Comparison of ENCODE assay signal across 1 cellular context in the genomic region with DNA sequence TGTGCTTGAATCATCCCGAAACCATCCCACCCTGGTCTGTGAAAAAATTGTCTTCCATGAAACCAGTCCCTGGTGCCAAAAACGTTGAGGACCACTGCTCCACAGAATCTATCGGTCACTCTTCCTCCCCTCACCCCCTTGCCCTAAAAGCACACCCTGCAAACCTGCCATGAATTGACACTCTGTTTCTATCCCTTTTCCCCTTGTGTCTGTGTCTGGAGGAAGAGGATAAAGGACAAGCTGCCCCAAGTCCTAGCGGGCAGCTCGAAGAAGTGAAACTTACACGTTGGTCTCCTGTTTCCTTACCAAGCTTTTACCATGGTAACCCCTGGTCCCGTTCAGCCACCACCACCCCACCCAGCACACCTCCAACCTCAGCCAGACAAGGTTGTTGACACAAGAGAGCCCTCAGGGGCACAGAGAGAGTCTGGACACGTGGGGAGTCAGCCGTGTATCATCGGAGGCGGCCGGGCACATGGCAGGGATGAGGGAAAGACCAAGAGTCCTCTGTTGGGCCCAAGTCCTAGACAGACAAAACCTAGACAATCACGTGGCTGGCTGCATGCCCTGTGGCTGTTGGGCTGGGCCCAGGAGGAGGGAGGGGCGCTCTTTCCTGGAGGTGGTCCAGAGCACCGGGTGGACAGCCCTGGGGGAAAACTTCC.
TF ChIP-seq lines count a peak whose summit lies in the region.

No MANE protein-coding gene starts in this region.

TF ChIP-seq in A549, 52 proteins besides CTCF, POLR2A, EP300 and RAD21 (continued from another document):
- TF ChIP-seq RARB (CRISPR knock-in tag; IDR thresholded peaks at IDR 0.05), result peak; percentile 50; the same call in 1 of the 2 replicates
- TF ChIP-seq, protein P1, sequence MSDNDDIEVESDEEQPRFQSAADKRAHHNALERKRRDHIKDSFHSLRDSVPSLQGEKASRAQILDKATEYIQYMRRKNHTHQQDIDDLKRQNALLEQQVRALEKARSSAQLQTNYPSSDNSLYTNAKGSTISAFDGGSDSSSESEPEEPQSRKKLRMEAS (IDR thresholded peaks at IDR 0.05), result peak; percentile 100
- TF ChIP-seq, protein P2, sequence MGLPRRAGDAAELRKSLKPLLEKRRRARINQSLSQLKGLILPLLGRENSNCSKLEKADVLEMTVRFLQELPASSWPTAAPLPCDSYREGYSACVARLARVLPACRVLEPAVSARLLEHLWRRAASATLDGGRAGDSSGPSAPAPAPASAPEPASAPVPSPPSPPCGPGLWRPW (IDR thresholded peaks at IDR 0.05), result no peak
- peak; percentile 54; the same call in 1 of the 2 replicates for TF ChIP-seq TFCP2L1 (CRISPR knock-in tag; IDR thresholded peaks at IDR 0.05)
- no peak for TF ChIP-seq CHD4 (IDR thresholded peaks at IDR 0.05; ENCODE audit: borderline replicate concordance)
- TF ChIP-seq JUNB (IDR thresholded peaks at IDR 0.05), result 0 out of 2 replicates have a peak, but pooled peaks have one; percentile 63
- TF ChIP-seq, protein P3, sequence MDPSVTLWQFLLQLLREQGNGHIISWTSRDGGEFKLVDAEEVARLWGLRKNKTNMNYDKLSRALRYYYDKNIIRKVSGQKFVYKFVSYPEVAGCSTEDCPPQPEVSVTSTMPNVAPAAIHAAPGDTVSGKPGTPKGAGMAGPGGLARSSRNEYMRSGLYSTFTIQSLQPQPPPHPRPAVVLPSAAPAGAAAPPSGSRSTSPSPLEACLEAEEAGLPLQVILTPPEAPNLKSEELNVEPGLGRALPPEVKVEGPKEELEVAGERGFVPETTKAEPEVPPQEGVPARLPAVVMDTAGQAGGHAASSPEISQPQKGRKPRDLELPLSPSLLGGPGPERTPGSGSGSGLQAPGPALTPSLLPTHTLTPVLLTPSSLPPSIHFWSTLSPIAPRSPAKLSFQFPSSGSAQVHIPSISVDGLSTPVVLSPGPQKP (IDR thresholded peaks at IDR 0.05; ENCODE audit: low read depth, low read length), result no peak
- TF ChIP-seq FOSB (CRISPR knock-in tag; IDR thresholded peaks at IDR 0.05), result peak; percentile 56; the same call in 1 of the 2 replicates
- no peak for TF ChIP-seq RFX5 (IDR thresholded peaks at IDR 0.05)
- TF ChIP-seq, protein P4, sequence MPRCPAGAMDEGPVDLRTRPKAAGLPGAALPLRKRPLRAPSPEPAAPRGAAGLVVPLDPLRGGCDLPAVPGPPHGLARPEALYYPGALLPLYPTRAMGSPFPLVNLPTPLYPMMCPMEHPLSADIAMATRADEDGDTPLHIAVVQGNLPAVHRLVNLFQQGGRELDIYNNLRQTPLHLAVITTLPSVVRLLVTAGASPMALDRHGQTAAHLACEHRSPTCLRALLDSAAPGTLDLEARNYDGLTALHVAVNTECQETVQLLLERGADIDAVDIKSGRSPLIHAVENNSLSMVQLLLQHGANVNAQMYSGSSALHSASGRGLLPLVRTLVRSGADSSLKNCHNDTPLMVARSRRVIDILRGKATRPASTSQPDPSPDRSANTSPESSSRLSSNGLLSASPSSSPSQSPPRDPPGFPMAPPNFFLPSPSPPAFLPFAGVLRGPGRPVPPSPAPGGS (IDR thresholded peaks at IDR 0.05), result peak; percentile 61; the same call in 2 of the 3 replicates
- 0 out of 2 replicates have a peak, but pooled peaks have one; percentile 4 for TF ChIP-seq FOSL2 (IDR thresholded peaks at IDR 0.05)
- TF ChIP-seq FOSL2 (CRISPR knock-in tag; IDR thresholded peaks at IDR 0.05), result peak; percentile 73
- no peak for TF ChIP-seq KDM5A (IDR thresholded peaks at IDR 0.05)
- no peak for TF ChIP-seq POLR2AphosphoS2 (conservative IDR thresholded peaks at IDR 0.05; ENCODE audit: low read length)
- peak; percentile 96 for TF ChIP-seq NPAS2 (CRISPR knock-in tag; IDR thresholded peaks at IDR 0.05; ENCODE audit: borderline replicate concordance)
- peak; percentile 97 for TF ChIP-seq HOXB13 (CRISPR knock-in tag; IDR thresholded peaks at IDR 0.05; ENCODE audit: low read depth)
- TF ChIP-seq KDM1A (IDR thresholded peaks at IDR 0.05; ENCODE audit: low read depth), result no peak
- TF ChIP-seq, protein P5, sequence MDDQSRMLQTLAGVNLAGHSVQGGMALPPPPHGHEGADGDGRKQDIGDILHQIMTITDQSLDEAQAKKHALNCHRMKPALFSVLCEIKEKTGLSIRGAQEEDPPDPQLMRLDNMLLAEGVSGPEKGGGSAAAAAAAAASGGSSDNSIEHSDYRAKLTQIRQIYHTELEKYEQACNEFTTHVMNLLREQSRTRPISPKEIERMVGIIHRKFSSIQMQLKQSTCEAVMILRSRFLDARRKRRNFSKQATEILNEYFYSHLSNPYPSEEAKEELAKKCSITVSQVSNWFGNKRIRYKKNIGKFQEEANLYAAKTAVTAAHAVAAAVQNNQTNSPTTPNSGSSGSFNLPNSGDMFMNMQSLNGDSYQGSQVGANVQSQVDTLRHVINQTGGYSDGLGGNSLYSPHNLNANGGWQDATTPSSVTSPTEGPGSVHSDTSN (IDR thresholded peaks at IDR 0.05), result peak; percentile 37; the same call in 1 of the 2 replicates
- TF ChIP-seq, protein P6, sequence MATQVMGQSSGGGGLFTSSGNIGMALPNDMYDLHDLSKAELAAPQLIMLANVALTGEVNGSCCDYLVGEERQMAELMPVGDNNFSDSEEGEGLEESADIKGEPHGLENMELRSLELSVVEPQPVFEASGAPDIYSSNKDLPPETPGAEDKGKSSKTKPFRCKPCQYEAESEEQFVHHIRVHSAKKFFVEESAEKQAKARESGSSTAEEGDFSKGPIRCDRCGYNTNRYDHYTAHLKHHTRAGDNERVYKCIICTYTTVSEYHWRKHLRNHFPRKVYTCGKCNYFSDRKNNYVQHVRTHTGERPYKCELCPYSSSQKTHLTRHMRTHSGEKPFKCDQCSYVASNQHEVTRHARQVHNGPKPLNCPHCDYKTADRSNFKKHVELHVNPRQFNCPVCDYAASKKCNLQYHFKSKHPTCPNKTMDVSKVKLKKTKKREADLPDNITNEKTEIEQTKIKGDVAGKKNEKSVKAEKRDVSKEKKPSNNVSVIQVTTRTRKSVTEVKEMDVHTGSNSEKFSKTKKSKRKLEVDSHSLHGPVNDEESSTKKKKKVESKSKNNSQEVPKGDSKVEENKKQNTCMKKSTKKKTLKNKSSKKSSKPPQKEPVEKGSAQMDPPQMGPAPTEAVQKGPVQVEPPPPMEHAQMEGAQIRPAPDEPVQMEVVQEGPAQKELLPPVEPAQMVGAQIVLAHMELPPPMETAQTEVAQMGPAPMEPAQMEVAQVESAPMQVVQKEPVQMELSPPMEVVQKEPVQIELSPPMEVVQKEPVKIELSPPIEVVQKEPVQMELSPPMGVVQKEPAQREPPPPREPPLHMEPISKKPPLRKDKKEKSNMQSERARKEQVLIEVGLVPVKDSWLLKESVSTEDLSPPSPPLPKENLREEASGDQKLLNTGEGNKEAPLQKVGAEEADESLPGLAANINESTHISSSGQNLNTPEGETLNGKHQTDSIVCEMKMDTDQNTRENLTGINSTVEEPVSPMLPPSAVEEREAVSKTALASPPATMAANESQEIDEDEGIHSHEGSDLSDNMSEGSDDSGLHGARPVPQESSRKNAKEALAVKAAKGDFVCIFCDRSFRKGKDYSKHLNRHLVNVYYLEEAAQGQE (IDR thresholded peaks at IDR 0.05), result no peak
- TF ChIP-seq, protein P7, sequence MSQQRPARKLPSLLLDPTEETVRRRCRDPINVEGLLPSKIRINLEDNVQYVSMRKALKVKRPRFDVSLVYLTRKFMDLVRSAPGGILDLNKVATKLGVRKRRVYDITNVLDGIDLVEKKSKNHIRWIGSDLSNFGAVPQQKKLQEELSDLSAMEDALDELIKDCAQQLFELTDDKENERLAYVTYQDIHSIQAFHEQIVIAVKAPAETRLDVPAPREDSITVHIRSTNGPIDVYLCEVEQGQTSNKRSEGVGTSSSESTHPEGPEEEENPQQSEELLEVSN (IDR thresholded peaks at IDR 0.05; ENCODE audit: borderline replicate concordance, low read depth), result peak; percentile 93
- TF ChIP-seq EHMT2 (IDR thresholded peaks at IDR 0.05; ENCODE audit: low read depth), result no peak
- no peak for TF ChIP-seq ESRRA (IDR thresholded peaks at IDR 0.05; ENCODE audit: borderline replicate concordance, low read length)
- TF ChIP-seq ZNF302 (CRISPR knock-in tag; IDR thresholded peaks at IDR 0.05), result peak; percentile 95
- TF ChIP-seq CBX8 (IDR thresholded peaks at IDR 0.05), result no peak
- no peak for TF ChIP-seq CBX2 (IDR thresholded peaks at IDR 0.05; ENCODE audit: borderline replicate concordance, low read depth)
- no peak for TF ChIP-seq CEBPB (IDR thresholded peaks at IDR 0.05)
- TF ChIP-seq, protein P8, sequence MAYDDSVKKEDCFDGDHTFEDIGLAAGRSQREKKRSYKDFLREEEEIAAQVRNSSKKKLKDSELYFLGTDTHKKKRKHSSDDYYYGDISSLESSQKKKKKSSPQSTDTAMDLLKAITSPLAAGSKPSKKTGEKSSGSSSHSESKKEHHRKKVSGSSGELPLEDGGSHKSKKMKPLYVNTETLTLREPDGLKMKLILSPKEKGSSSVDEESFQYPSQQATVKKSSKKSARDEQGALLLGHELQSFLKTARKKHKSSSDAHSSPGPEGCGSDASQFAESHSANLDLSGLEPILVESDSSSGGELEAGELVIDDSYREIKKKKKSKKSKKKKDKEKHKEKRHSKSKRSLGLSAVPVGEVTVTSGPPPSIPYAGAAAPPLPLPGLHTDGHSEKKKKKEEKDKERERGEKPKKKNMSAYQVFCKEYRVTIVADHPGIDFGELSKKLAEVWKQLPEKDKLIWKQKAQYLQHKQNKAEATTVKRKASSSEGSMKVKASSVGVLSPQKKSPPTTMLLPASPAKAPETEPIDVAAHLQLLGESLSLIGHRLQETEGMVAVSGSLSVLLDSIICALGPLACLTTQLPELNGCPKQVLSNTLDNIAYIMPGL (CRISPR knock-in tag; IDR thresholded peaks at IDR 0.05; ENCODE audit: borderline replicate concordance), result peak; percentile 60; the same call in 1 of the 2 replicates
- no peak for TF ChIP-seq MAZ (IDR thresholded peaks at IDR 0.05; ENCODE audit: borderline replicate concordance, low read depth, low read length)
- no peak for TF ChIP-seq ZC3H11A (IDR thresholded peaks at IDR 0.05)
- TF ChIP-seq SMC3 (IDR thresholded peaks at IDR 0.05), result no peak; the same call in none of the 3 replicates
- no peak for TF ChIP-seq NFE2L2 (conservative IDR thresholded peaks at IDR 0.05; ENCODE audit: low read length)
- no peak for TF ChIP-seq RNF2 (IDR thresholded peaks at IDR 0.05; ENCODE audit: borderline replicate concordance, low read depth)
- TF ChIP-seq ZFP36 (IDR thresholded peaks at IDR 0.05; ENCODE audit: borderline replicate concordance, partially characterized antibody), result no peak
- TF ChIP-seq NR3C1 (IDR thresholded peaks at IDR 0.05), result no peak
- no peak for TF ChIP-seq PHF8 (IDR thresholded peaks at IDR 0.05; ENCODE audit: borderline replicate concordance, low read depth)
- TF ChIP-seq MYC (IDR thresholded peaks at IDR 0.05; ENCODE audit: borderline replicate concordance, low read length), result peak; percentile 95
- TF ChIP-seq GATA3 (IDR thresholded peaks at IDR 0.05; ENCODE audit: borderline replicate concordance), result peak; percentile 76
- peak; percentile 97 for TF ChIP-seq EHF (CRISPR knock-in tag; IDR thresholded peaks at IDR 0.05)
- TF ChIP-seq SREBF2 (IDR thresholded peaks at IDR 0.05), result no peak
- peak; percentile 95 for TF ChIP-seq TP53 (CRISPR knock-in tag; IDR thresholded peaks at IDR 0.05)
- peak; percentile 93 for TF ChIP-seq HOXB5 (CRISPR knock-in tag; IDR thresholded peaks at IDR 0.05)
